21 cellular contexts compared by ENCODE assay signal in genomic region chrX:11135483-11136185, GRCh38.
"Had no signal": no experiment of that assay in that cellular context is flagged by ENCODE, and none has a peak within 500 bp of the region (broad histone marks: within the 10 kb centered on the region; RNA-seq: fewer than 3 reads in every experiment).

No MANE protein-coding gene starts in this region.

- DNase-seq: activated B cell treated with CpG ODN at 0.5 μM for 24 hours; activated CD8-positive, alpha-beta memory T cell treated with anti-CD3 and anti-CD28 coated beads, Interleukin-2, amount 10 ng/mL, durations not matched to agents 7 days and 5 days; activated CD8-positive, alpha-beta T cell treated with anti-CD3 and anti-CD28 coated beads, Interleukin-2, amount 10 ng/mL, durations not matched to agents 7 days and 5 days; activated naive CD4-positive, alpha-beta T cell treated with Interleukin-2 at 50 U/mL for 16 hours; activated T-cell treated with anti-CD3 and anti-CD28 coated beads, Interleukin-2, amount 50 U/mL, for 48 hours; adrenal gland; cerebellar nuclear complex; endodermal cell; lower lobe of right lung; mesendoderm; right lobe of liver; stimulated activated CD4-positive, alpha-beta T cell treated with anti-CD3 and anti-CD28 coated beads, Interleukin-2, amount 100 ng/mL, for 48 hours; stimulated activated naive CD4-positive, alpha-beta T cell treated with Interleukin-2 at 50 U/mL for 16 hours; testis; transverse colon had no signal

- H3K36me3 ChIP-seq: adrenal gland, ascending aorta, cardiac muscle cell, lower lobe of right lung, right lobe of liver, transverse colon had no signal

- H3K27ac ChIP-seq: adrenal gland, ascending aorta, cardiac muscle cell, coronary artery, esophagus muscularis mucosa, hepatocyte, lower lobe of right lung, right lobe of liver, testis, transverse colon had no signal

- H3K9me3 ChIP-seq: adrenal gland, ascending aorta, esophagus muscularis mucosa, lower lobe of right lung, right lobe of liver, testis, transverse colon had no signal

- H3K27me3 ChIP-seq: ascending aorta, cardiac muscle cell, esophagus muscularis mucosa, hepatocyte, right lobe of liver, testis, transverse colon had no signal

- H3K4me1 ChIP-seq: adrenal gland, ascending aorta, lower lobe of right lung, right lobe of liver, testis had no signal

- H3K4me3 ChIP-seq: adrenal gland, ascending aorta, cardiac muscle cell, coronary artery, esophagus muscularis mucosa, hepatocyte, lower lobe of right lung, right lobe of liver, testis, transverse colon had no signal

- ATAC-seq: activated CD8-positive, alpha-beta memory T cell treated with anti-CD3 and anti-CD28 coated beads, Interleukin-2, amount 10 ng/mL, durations not matched to agents 7 days and 5 days; activated CD8-positive, alpha-beta T cell treated with anti-CD3 and anti-CD28 coated beads, Interleukin-2, amount 10 ng/mL, durations not matched to agents 7 days and 5 days; lower lobe of right lung; natural killer cell treated with Interleukin-12 subunit alpha and Interleukin-12 subunit beta and Interleukin-15 and Interleukin-18, amount 100 ng/mL, for 72 hours had no signal
